In genomic region chr5:58453326-58453725, GRCh38 we compare ENCODE assay signal across 1 cellular context.
TF ChIP-seq lines count a peak whose summit lies in the region.

No MANE protein-coding gene starts in this region.

TF ChIP-seq in SK-N-SH, 30 proteins besides CTCF, POLR2A, EP300 and RAD21:
- TF ChIP-seq USF1 (IDR thresholded peaks at IDR 0.05; ENCODE audit: borderline replicate concordance, low read depth) (no peak), FOXM1 (IDR thresholded peaks at IDR 0.05; ENCODE audit: low read depth) (no peak), RCOR1 (IDR thresholded peaks at IDR 0.05; ENCODE audit: low read length) (no peak), ELF1 (IDR thresholded peaks at IDR 0.05) (no peak), TEAD4 (IDR thresholded peaks at IDR 0.05; ENCODE audit: borderline replicate concordance, insufficient read depth) (no peak), RXRA (IDR thresholded peaks at IDR 0.05; ENCODE audit: borderline replicate concordance, low read depth) (no peak)
